ENCODE assay signal across 8 cellular contexts in genomic region chr15:50880651-50881114, GRCh38. TPM values are rescaled to one million over a fixed set of nuclear protein-coding genes. Genes with fewer than 3 reads are reported as not detected.
A peak's percentile ranks its signal among the peaks of the same experiment; 100 is the strongest.
DNase-seq lines count a peak whose midpoint lies in the region; ATAC-seq and TF ChIP-seq lines count a peak whose summit lies in the region.

No MANE protein-coding gene starts in this region.

- no peak for TF ChIP-seq POLR2A in thyroid gland (IDR thresholded peaks at IDR 0.05)

- peaks cover 2 to 12% of the 10 kb centered on the region in 2 donors for H3K4me1 ChIP-seq in thyroid gland

- peak overlapping the region; percentile 83 for H3K27ac Mint-ChIP-seq in activated CD4-positive, alpha-beta memory T cell treated with anti-CD3 and anti-CD28 coated beads, Interleukin-2, amount 10 ng/mL, durations not matched to agents 7 days and 5 days
- peak overlapping the region; percentile 99 to 100 for H3K27ac Mint-ChIP-seq in natural killer cell treated with Interleukin-12 subunit alpha and Interleukin-12 subunit beta and Interleukin-15 and Interleukin-18, amount 100 ng/mL, for 72 hours

- H3K27me3 Mint-ChIP-seq in activated CD4-positive, alpha-beta memory T cell treated with anti-CD3 and anti-CD28 coated beads, Interleukin-2, amount 10 ng/mL, durations not matched to agents 7 days and 5 days = no peaks in the 10 kb centered on the region
- peaks cover 0 to 2% of the 10 kb centered on the region in 2 donors for H3K27me3 Mint-ChIP-seq in natural killer cell treated with Interleukin-12 subunit alpha and Interleukin-12 subunit beta and Interleukin-15 and Interleukin-18, amount 100 ng/mL, for 72 hours

- POLR2A ChIA-PET in activated CD4-positive, alpha-beta memory T cell treated with anti-CD3 and anti-CD28 coated beads, Interleukin-2, amount 10 ng/mL, durations not matched to agents 7 days and 5 days (lab: Charles Lee) = interaction anchor here (0.6 to 3.6 kb wide), 7 partner anchors 27 to 1646 kb away, joined by 3 to 26 read pairs (median 7); partner anchors contain the start of genes AP4E1, GABPB1, SPPL2A and USP8

- no peaks in the 10 kb centered on the region for H3K9me3 Mint-ChIP-seq in activated CD4-positive, alpha-beta memory T cell treated with anti-CD3 and anti-CD28 coated beads, Interleukin-2, amount 10 ng/mL, durations not matched to agents 7 days and 5 days
- H3K9me3 Mint-ChIP-seq in natural killer cell treated with Interleukin-12 subunit alpha and Interleukin-12 subunit beta and Interleukin-15 and Interleukin-18, amount 100 ng/mL, for 72 hours = no peaks in the 10 kb centered on the region

- intact Hi-C loops in thyroid gland (cut with DNase I) = no loop called here

- H3K27me3 ChIP-seq in thyroid gland = no peaks in the 10 kb centered on the region

- DNase-seq in activated CD4-positive, alpha-beta memory T cell treated with anti-CD3 and anti-CD28 coated beads, Interleukin-2, amount 10 ng/mL, durations not matched to agents 7 days and 5 days = no peak
- DNase-seq in natural killer cell treated with Interleukin-12 subunit alpha and Interleukin-12 subunit beta and Interleukin-15 and Interleukin-18, amount 100 ng/mL, for 72 hours (ENCODE audit: low spot score) = no peak
- DNase-seq in thyroid gland = no peak
- no peak for DNase-seq in AG08396 (ENCODE audit: low spot score)
- no peak for DNase-seq in ecto neural progenitor cell (ENCODE audit: low spot score)

- no peak overlapping the region for H3K4me3 Mint-ChIP-seq in activated CD4-positive, alpha-beta memory T cell treated with anti-CD3 and anti-CD28 coated beads, Interleukin-2, amount 10 ng/mL, durations not matched to agents 7 days and 5 days
- peak overlapping the region; percentile 91 for H3K4me3 Mint-ChIP-seq in natural killer cell treated with Interleukin-12 subunit alpha and Interleukin-12 subunit beta and Interleukin-15 and Interleukin-18, amount 100 ng/mL, for 72 hours

- ATAC-seq in GM18502 (IDR thresholded peaks at IDR 0.05; ENCODE audit: poor library complexity, unreplicated experiment) (peak; percentile 55), HG03175 (IDR thresholded peaks at IDR 0.05; ENCODE audit: unreplicated experiment) (peak; percentile 29), HG03571 (IDR thresholded peaks at IDR 0.05; ENCODE audit: unreplicated experiment) (no peak)
- ATAC-seq in natural killer cell treated with Interleukin-12 subunit alpha and Interleukin-12 subunit beta and Interleukin-15 and Interleukin-18, amount 100 ng/mL, for 72 hours = peak; percentile 66 to 74

- H3K36me3 Mint-ChIP-seq in activated CD4-positive, alpha-beta memory T cell treated with anti-CD3 and anti-CD28 coated beads, Interleukin-2, amount 10 ng/mL, durations not matched to agents 7 days and 5 days (ENCODE audit: low read depth) = no peaks in the 10 kb centered on the region
- no peaks in the 10 kb centered on the region for H3K36me3 Mint-ChIP-seq in natural killer cell treated with Interleukin-12 subunit alpha and Interleukin-12 subunit beta and Interleukin-15 and Interleukin-18, amount 100 ng/mL, for 72 hours

- no peak overlapping the region for H3K4me3 ChIP-seq in thyroid gland (replicated peaks in 1 of 3)

- WGBS in thyroid gland, 2 donors = 90 to 98% methylated on average over 2 of the region's 2 CpGs

- CTCF ChIA-PET in activated CD4-positive, alpha-beta memory T cell treated with anti-CD3 and anti-CD28 coated beads, Interleukin-2, amount 10 ng/mL, durations not matched to agents 7 days and 5 days (lab: Charles Lee) = interaction anchor here (0.6 to 2.9 kb wide), 3 partner anchors 10 to 523 kb away, joined by 3 to 13 read pairs (median 3); partner anchors contain the start of gene AP4E1

- H3K27ac ChIP-seq in thyroid gland = no peak overlapping the region

- no peak for TF ChIP-seq CTCF in thyroid gland (IDR thresholded peaks at IDR 0.05)

- no peaks in the 10 kb centered on the region for H3K9me3 ChIP-seq in thyroid gland

- H3K36me3 ChIP-seq in thyroid gland = no peaks in the 10 kb centered on the region

- H3K4me1 Mint-ChIP-seq in activated CD4-positive, alpha-beta memory T cell treated with anti-CD3 and anti-CD28 coated beads, Interleukin-2, amount 10 ng/mL, durations not matched to agents 7 days and 5 days = peaks cover 79% of the 10 kb centered on the region
- peaks cover 65 to 81% of the 10 kb centered on the region in 2 donors for H3K4me1 Mint-ChIP-seq in natural killer cell treated with Interleukin-12 subunit alpha and Interleukin-12 subunit beta and Interleukin-15 and Interleukin-18, amount 100 ng/mL, for 72 hours (ENCODE audit: low read depth in 2 of 2)

RNA-seq across cellular contexts. Expression of gene AP4E1, which starts 27.8 kb away (rescaled TPM):
- total RNA-seq in activated CD4-positive, alpha-beta memory T cell treated with anti-CD3 and anti-CD28 coated beads, Interleukin-2, amount 10 ng/mL, durations not matched to agents 7 days and 5 days = 10 to 100 TPM; 13.3 to 14.5 TPM
- total RNA-seq in natural killer cell treated with Interleukin-12 subunit alpha and Interleukin-12 subunit beta and Interleukin-15 and Interleukin-18, amount 100 ng/mL, for 72 hours = 10 to 100 TPM; 13.7 to 16.1 TPM
- total RNA-seq in thyroid gland = 10 to 100 TPM in 2 of 4 donors, 1 to 10 TPM in 2; 9.3 to 13.3 (median 10.4) TPM
